Comparison of ENCODE assay signal across 17 cellular contexts in the genomic region with DNA sequence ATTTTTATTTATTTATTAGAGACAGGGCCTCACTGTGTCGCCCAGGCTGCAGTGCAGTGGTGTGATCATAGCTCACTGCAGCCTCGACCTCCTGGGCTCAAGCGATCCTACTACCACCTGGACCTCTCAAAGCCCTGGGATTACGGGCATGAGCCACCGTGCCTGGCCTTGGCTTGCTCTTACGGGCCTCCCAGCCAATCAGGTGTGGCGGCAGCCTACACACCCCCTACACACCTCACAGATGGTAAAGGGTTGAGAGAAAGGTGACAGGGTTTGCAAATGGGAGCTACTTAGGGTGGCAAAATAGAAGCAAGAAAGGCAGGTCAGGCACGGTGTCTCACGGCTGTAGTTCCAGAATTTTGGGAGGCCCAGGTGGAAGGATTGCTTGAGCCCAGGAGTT. TPM values are rescaled to one million over a fixed set of nuclear protein-coding genes. Genes with fewer than 3 reads are reported as not detected.
A peak's percentile ranks its signal among the peaks of the same experiment; 100 is the strongest.
DNase-seq lines count a peak whose midpoint lies in the region; ATAC-seq, FAIRE-seq and TF ChIP-seq lines count a peak whose summit lies in the region.
"Had no signal": no experiment of that assay in that cellular context is flagged by ENCODE, and none has a peak within 500 bp of the region (broad histone marks: within the 10 kb centered on the region; RNA-seq: fewer than 3 reads in every experiment).

No MANE protein-coding gene starts in this region.

- peak in 2 of 3 experiments; percentile 35 to 54 for DNase-seq in NCI-H1417 (lab: John Stamatoyannopoulos, UW)
- no peak for DNase-seq in NCI-H1417 treated with DMSO at 0.1 percent for 48 hours (lab: John Stamatoyannopoulos, UW)
- DNase-seq in GM12892 (ENCODE audit: insufficient read length), result no peak
- no peak for DNase-seq in nephron progenitor cell
- no peak for DNase-seq in SW480 (ENCODE audit: low spot score)
- DNase-seq in activated gamma-delta T cell treated with Interleukin-2 at 50 U/mL for 16 hours, result no peak
- DNase-seq: 8988T; activated gamma-delta T cell; CD8-positive, alpha-beta T cell; cortex of kidney; GF-D8; naive thymus-derived CD4-positive, alpha-beta T cell; stimulated activated CD4-positive, alpha-beta T cell treated with anti-CD3 and anti-CD28 coated beads, Interleukin-4, amount 100 ng/mL, for 1 hour; transverse colon had no signal

- peak overlapping the region; percentile 40 for H3K4me3 Mint-ChIP-seq in nephron progenitor cell

- H3K4me1 Mint-ChIP-seq in nephron progenitor cell, result peaks cover 5% of the 10 kb centered on the region

- no peak for TF ChIP-seq POLR2A in GM12892 (IDR thresholded peaks at IDR 0.05; ENCODE audit: low read depth, low read length)

- no peak for TF ChIP-seq CTCF in VCaP (conservative IDR thresholded peaks at IDR 0.05)
- no peak for TF ChIP-seq CTCF in nephron progenitor cell (IDR thresholded peaks at IDR 0.05)

- H3K27ac ChIP-seq in VCaP, result peak overlapping the region; percentile 76

- no peak for ATAC-seq in HG02588 (IDR thresholded peaks at IDR 0.05; ENCODE audit: unreplicated experiment)

- no peaks in the 10 kb centered on the region for H3K36me3 Mint-ChIP-seq in nephron progenitor cell (ENCODE audit: low read depth)

- peaks cover 31% of the 10 kb centered on the region for H3K27me3 Mint-ChIP-seq in nephron progenitor cell (ENCODE audit: low read depth, poor library complexity)

- no peak overlapping the region for H3K27ac Mint-ChIP-seq in nephron progenitor cell

- peak; percentile 21 for FAIRE-seq in GM12892 (lab: Jason Lieb, UNC)
- FAIRE-seq: astrocyte had no signal

- H3K9me3 Mint-ChIP-seq in nephron progenitor cell, result no peaks in the 10 kb centered on the region
- H3K9me3 Mint-ChIP-seq: CD8-positive, alpha-beta T cell had no signal

RNA-seq across cellular contexts. Expression of gene ZBTB32, which starts 1.0 kb away (rescaled TPM):
- polyA plus RNA-seq in GM12892 (2012; ENCODE audit: missing spikeins), result 38.5 TPM
- polyA plus RNA-seq: naive thymus-derived CD4-positive, alpha-beta T cell had no signal

RNA-seq across cellular contexts. Expression of gene KMT2B, which starts 14.5 kb away (rescaled TPM):
- polyA plus RNA-seq in GM12892 (2012; ENCODE audit: missing spikeins), result 17.9 TPM

RNA-seq across cellular contexts. Expression of gene UPK1A, which starts 37.0 kb away (rescaled TPM):
- polyA plus RNA-seq in GM12892 (2012; ENCODE audit: missing spikeins), result 0.21 TPM
- polyA plus RNA-seq: naive thymus-derived CD4-positive, alpha-beta T cell had no signal

RNA-seq across cellular contexts. Expression of gene IGFLR1, which starts 38.9 kb away (rescaled TPM):
- 17.3 TPM for polyA plus RNA-seq in GM12892 (2012; ENCODE audit: missing spikeins)

RNA-seq across cellular contexts. Expression of gene U2AF1L4, which starts 41.9 kb away (rescaled TPM):
- 10.4 TPM for polyA plus RNA-seq in GM12892 (2012; ENCODE audit: missing spikeins)

Comparison
In these comparisons a context has a peak if more than half of its experiments do, and no peak if none do; other contexts are left out.
1. DNase-seq: peak in NCI-H1417 (2 of 3); none in NCI-H1417 treated with DMSO at 0.1 percent for 48 hours (single experiment), GM12892 (single experiment), nephron progenitor cell (single experiment), SW480 (single experiment) and activated gamma-delta T cell treated with Interleukin-2 at 50 U/mL for 16 hours (single experiment).